16 cellular contexts compared by ENCODE assay signal in genomic region chr15:50872832-50873231, GRCh38. TPM values are rescaled to one million over a fixed set of nuclear protein-coding genes. Genes with fewer than 3 reads are reported as not detected.
DNase-seq lines count a peak whose midpoint lies in the region; ATAC-seq, FAIRE-seq and TF ChIP-seq lines count a peak whose summit lies in the region.
"Had no signal": no experiment of that assay in that cellular context is flagged by ENCODE, and none has a peak within 500 bp of the region (broad histone marks: within the 10 kb centered on the region; RNA-seq: fewer than 3 reads in every experiment).

No MANE protein-coding gene starts in this region.

- intact Hi-C loops in transverse colon (cut with DNase I; ENCODE audit: low total_unique reads), result loop anchor here (10.0 kb wide), 2 partner anchors 108 to 188 kb away; partner anchors contain the start of genes SPPL2A and TRPM7
- intact Hi-C loops in stomach (cut with DNase I; ENCODE audit: low total_unique reads), result no loop called here

- TF ChIP-seq POLR2A in A549 (IDR thresholded peaks at IDR 0.05; ENCODE audit: low read length) (no peak), transverse colon (IDR thresholded peaks at IDR 0.05) (no peak), stomach (IDR thresholded peaks at IDR 0.05) (no peak)

- H3K27ac Mint-ChIP-seq in mesothelial cell of epicardium, result peak overlapping the region; percentile 66
- H3K27ac Mint-ChIP-seq: CD4-positive, CD25-positive, alpha-beta regulatory T cell; H9 had no signal

- H3K4me2 ChIP-seq in A549 (no peak overlapping the region), Loucy (ENCODE audit: low read depth, low read length, poor library complexity, severe bottlenecking) (no peak overlapping the region), smooth muscle cell (peak overlapping the region; percentile 2)
- H3K4me2 ChIP-seq: BLaER1 had no signal

- no peak for TF ChIP-seq EP300 in A549 (IDR thresholded peaks at IDR 0.05)
- TF ChIP-seq EP300 in transverse colon (IDR thresholded peaks at IDR 0.05; ENCODE audit: low read depth), result no peak
- TF ChIP-seq EP300 in stomach (IDR thresholded peaks at IDR 0.05), result no peak

- H3K27me3 Mint-ChIP-seq in mesothelial cell of epicardium (ENCODE audit: low read depth), result no peaks in the 10 kb centered on the region

- TF ChIP-seq RAD21 in A549 (conservative IDR thresholded peaks at IDR 0.05 in 1 of 2, IDR thresholded peaks at IDR 0.05 in 1 of 2), result no peak

- H3K36me3 ChIP-seq in Loucy (ENCODE audit: insufficient read depth, low read length), result no peaks in the 10 kb centered on the region
- no peaks in the 10 kb centered on the region for H3K36me3 ChIP-seq in smooth muscle cell (ENCODE audit: low read depth)
- no peaks in the 10 kb centered on the region for H3K36me3 ChIP-seq in transverse colon
- H3K36me3 ChIP-seq in stomach, result no peaks in the 10 kb centered on the region
- H3K36me3 ChIP-seq: BLaER1 had no signal

- H3K9me3 Mint-ChIP-seq in mesothelial cell of epicardium, result no peaks in the 10 kb centered on the region
- H3K9me3 Mint-ChIP-seq: CD4-positive, CD25-positive, alpha-beta regulatory T cell; H9 had no signal

- H4K20me1 ChIP-seq in Loucy (ENCODE audit: insufficient read depth, low read length, poor library complexity, severe bottlenecking) (no peaks in the 10 kb centered on the region), smooth muscle cell (ENCODE audit: low read depth) (no peaks in the 10 kb centered on the region)
- H4K20me1 ChIP-seq: BLaER1 had no signal

- no peak overlapping the region for H3K9ac ChIP-seq in Loucy (ENCODE audit: low read depth, low read length, poor library complexity, severe bottlenecking)
- no peak overlapping the region for H3K9ac ChIP-seq in smooth muscle cell (ENCODE audit: low read depth)
- H3K9ac ChIP-seq: BLaER1 had no signal

- TF ChIP-seq CTCF in A549 (IDR thresholded peaks at IDR 0.05) (no peak), Loucy (conservative IDR thresholded peaks at IDR 0.05; ENCODE audit: low read length) (no peak), mesothelial cell of epicardium (IDR thresholded peaks at IDR 0.05; ENCODE audit: unreplicated experiment) (no peak), smooth muscle cell (IDR thresholded peaks at IDR 0.05; ENCODE audit: borderline replicate concordance, insufficient read depth, poor library complexity, severe bottlenecking) (no peak), transverse colon (IDR thresholded peaks at IDR 0.05) (no peak), stomach (IDR thresholded peaks at IDR 0.05) (no peak)

- H3K4me1 ChIP-seq in A549 (peaks cover 5% of the 10 kb centered on the region; the same call in 2 of the 3 replicates), Loucy (ENCODE audit: insufficient read depth, low read length, poor library complexity, severe bottlenecking) (peaks cover 5% of the 10 kb centered on the region), smooth muscle cell (ENCODE audit: low read depth) (no peaks in the 10 kb centered on the region), transverse colon (peaks cover 0 to 38% (median 11%) of the 10 kb centered on the region in 4 donors), stomach (peaks cover 0 to 24% (median 14%) of the 10 kb centered on the region in 4 donors)

- no peaks in the 10 kb centered on the region for H3K79me2 ChIP-seq in Loucy (ENCODE audit: insufficient read depth, low read length)
- no peaks in the 10 kb centered on the region for H3K79me2 ChIP-seq in smooth muscle cell (ENCODE audit: low read depth)

- no peak for FAIRE-seq in A549 (lab: Jason Lieb, UNC)

- no peak overlapping the region for H3K4me3 Mint-ChIP-seq in mesothelial cell of epicardium
- H3K4me3 Mint-ChIP-seq: CD4-positive, CD25-positive, alpha-beta regulatory T cell; H9 had no signal

- H3K27me3 ChIP-seq in Loucy (ENCODE audit: insufficient read depth, low read length, poor library complexity, severe bottlenecking) (no peaks in the 10 kb centered on the region), smooth muscle cell (ENCODE audit: low read depth) (no peaks in the 10 kb centered on the region), transverse colon (no peaks in the 10 kb centered on the region), stomach (no peaks in the 10 kb centered on the region)
- H3K27me3 ChIP-seq: BLaER1 had no signal

- no peaks in the 10 kb centered on the region for H3K36me3 Mint-ChIP-seq in mesothelial cell of epicardium
- H3K36me3 Mint-ChIP-seq: CD4-positive, CD25-positive, alpha-beta regulatory T cell had no signal

- peaks cover 33% of the 10 kb centered on the region for H3K4me1 Mint-ChIP-seq in mesothelial cell of epicardium

- no peak for ATAC-seq in A549

- H3K9me3 ChIP-seq in A549 (no peaks in the 10 kb centered on the region), Loucy (ENCODE audit: insufficient read depth, low read depth, low read length) (no peaks in the 10 kb centered on the region), smooth muscle cell (replicated peaks; ENCODE audit: low read depth) (no peaks in the 10 kb centered on the region), transverse colon (no peaks in the 10 kb centered on the region), stomach (no peaks in the 10 kb centered on the region)
- H3K9me3 ChIP-seq: BLaER1 had no signal

- no peak overlapping the region for H3K27ac ChIP-seq in A549
- H3K27ac ChIP-seq in smooth muscle cell (ENCODE audit: low read depth), result no peak overlapping the region
- H3K27ac ChIP-seq in transverse colon, result no peak overlapping the region
- no peak overlapping the region for H3K27ac ChIP-seq in stomach
- H3K27ac ChIP-seq: 22Rv1, BLaER1 had no signal

- H3K4me3 ChIP-seq in A549 (no peak overlapping the region), Loucy (ENCODE audit: low read length, poor library complexity, severe bottlenecking) (no peak overlapping the region), smooth muscle cell (no peak overlapping the region), transverse colon (no peak overlapping the region), stomach (no peak overlapping the region)
- H3K4me3 ChIP-seq: BLaER1 had no signal

- POLR2A ChIA-PET in A549 (lab: Yijun Ruan, JAX), result no interaction called here

- no peaks in the 10 kb centered on the region for H3K9me2 ChIP-seq in Loucy (replicated peaks; ENCODE audit: low read depth, low read length)

- CTCF ChIA-PET in A549 (lab: Yijun Ruan, JAX), result interaction anchor here (0.9 to 1.4 kb wide), 2 partner anchors 12 to 15 kb away, joined by 4 to 5 read pairs; no protein-coding TSS in a partner anchor

- H2AFZ ChIP-seq in Loucy (ENCODE audit: low read length), result peak overlapping the region; percentile 6; the same call in 1 of the 2 replicates
- H2AFZ ChIP-seq in smooth muscle cell (ENCODE audit: low read depth), result no peak overlapping the region

- H3F3A ChIP-seq in Loucy (ENCODE audit: low read depth) (no peaks in the 10 kb centered on the region), smooth muscle cell (ENCODE audit: low read depth) (no peaks in the 10 kb centered on the region)

- DNase-seq in A549 (ENCODE audit: low read depth in 1 of 2, low spot score in 1 of 2) (no peak), mesothelial cell of epicardium (ENCODE audit: low spot score in 2 of 2, unreplicated experiment in 2 of 2) (no peak), smooth muscle cell (lab: John Stamatoyannopoulos, UW; ENCODE audit: unreplicated experiment) (no peak), DMS153 (lab: John Stamatoyannopoulos, UW) (no peak), transverse colon (no peak), stomach (no peak)
- DNase-seq: AML-193; CD4-positive, CD25-positive, alpha-beta regulatory T cell; DND-41; GDM1; GOT3; H9; Karpas-422 had no signal

- in situ Hi-C loops in transverse colon (cut with MboI; ENCODE audit: low pct_ligation_motif_present in 1 of 4, low pct_unique_long_range_greater_than_20kb in 1 of 4, low sequenced_read_pairs in 3 of 4), result loop anchor here in 1 of 4 donors (10.0 kb wide), 1 partner anchor 108 kb away; the partner anchor contains the start of gene SPPL2A

- 54% methylated on average over 2 of the region's 2 CpGs for WGBS in A549 (ENCODE audit: missing lambda C conversion rate)
- 65% methylated on average over 2 of the region's 2 CpGs for WGBS in smooth muscle cell (ENCODE audit: low lambda C conversion rate)
- WGBS in transverse colon (ENCODE audit: low coverage in 1 of 2), 2 donors, result 52 to 67% methylated on average over 2 of the region's 2 CpGs
- WGBS in stomach, 5 donors, result 59 to 86% (median 79%) methylated on average over 2 of the region's 2 CpGs

TF ChIP-seq in A549, 52 proteins besides CTCF, POLR2A, EP300 and RAD21:
- TF ChIP-seq NR3C1 (IDR thresholded peaks at IDR 0.05) (no peak), CBX8 (IDR thresholded peaks at IDR 0.05) (peak; percentile 55; the same call in 1 of the 2 replicates)

RNA-seq across cellular contexts. Expression of gene AP4E1, which starts 35.7 kb away (rescaled TPM):
- polyA plus RNA-seq in A549 (2011; rRNA removed) (9.5 and 9.6 TPM in 2 replicates), A549 (2017; fragmentation: RNase III; extraction: RNeasy Plus Mini Kit Qiagen cat#74134 plus additional on column Dnase treatment) (9.2 to 10.2 TPM (median 9.6 TPM) in 3 replicates), smooth muscle cell (2.3 and 3.5 TPM in 2 replicates), stomach (1 to 10 TPM; 1.8 to 2.6 (median 2.0) TPM)
- polyA plus RNA-seq in A549 (2012; cell fraction: cytosol; rRNA removed), result 1.6 and 1.9 TPM in 2 replicates
- 1.1 and 2.4 TPM in 2 replicates for polyA plus RNA-seq in A549 (2012; cell fraction: nucleus; rRNA removed)
- 6.4 and 6.9 TPM in 2 replicates for polyA minus RNA-seq in A549 (2011; rRNA and poly(A)+ RNA removed)
- total RNA-seq in mesothelial cell of epicardium (8.6 to 10.0 TPM (median 9.7 TPM) in 3 replicates), smooth muscle cell (8.2 and 13.4 TPM in 2 replicates), transverse colon (10 to 100 TPM in 2 of 4 donors, 1 to 10 TPM in 2; 6.0 to 22.4 (median 9.9) TPM), stomach (10 to 100 TPM in 3 of 5 donors, 1 to 10 TPM in 2; 6.7 to 31.9 (median 11.1) TPM)
